8 cellular contexts compared by ENCODE assay signal in the genomic region with DNA sequence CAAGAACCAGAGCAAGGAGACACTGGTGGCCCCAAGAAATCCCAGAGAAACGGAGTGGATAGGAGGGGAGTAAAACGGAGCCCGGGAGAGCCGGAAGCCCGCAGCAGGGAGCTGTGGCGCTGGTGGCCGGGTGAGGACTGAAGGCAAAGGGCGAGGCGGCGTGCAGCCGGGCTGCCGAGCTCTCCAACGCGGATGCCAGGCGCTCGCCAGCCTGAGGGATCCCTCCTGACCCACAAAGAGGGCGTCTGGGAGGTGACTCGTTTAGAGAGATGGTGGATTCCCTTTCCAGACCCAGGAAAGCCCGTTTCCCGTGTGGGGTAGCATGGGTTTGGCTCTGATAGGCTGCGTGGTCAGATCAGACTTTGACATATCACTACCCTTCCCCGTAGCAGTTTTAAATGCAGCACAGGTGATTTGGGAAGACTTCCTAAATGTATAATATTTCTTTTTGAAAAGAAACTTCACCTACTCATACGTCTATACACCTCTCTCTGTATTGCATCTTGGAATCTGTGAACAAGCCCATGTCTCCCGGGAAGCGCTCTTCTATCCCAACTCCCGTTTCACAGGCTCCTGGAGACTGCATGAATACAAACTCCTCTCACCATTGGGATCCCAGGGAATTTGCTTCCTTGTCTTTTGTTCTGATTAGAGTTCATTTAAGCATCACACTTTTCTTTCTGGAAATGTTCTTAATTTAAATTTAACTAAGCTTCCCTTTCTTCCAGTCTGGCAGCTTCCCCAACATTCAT.
A peak's percentile ranks its signal among the peaks of the same experiment; 100 is the strongest.
DNase-seq lines count a peak whose midpoint lies in the region; ATAC-seq and TF ChIP-seq lines count a peak whose summit lies in the region.

No MANE protein-coding gene starts in this region.

- no peaks in the 10 kb centered on the region for H3K36me3 ChIP-seq in effector memory CD4-positive, alpha-beta T cell (ENCODE audit: control insufficient read depth, insufficient read depth, low read length)
- no peaks in the 10 kb centered on the region for H3K36me3 ChIP-seq in tibial artery

- no peak for TF ChIP-seq CTCF in tibial artery (IDR thresholded peaks at IDR 0.05)

- peak; percentile 53 for DNase-seq in EL
- DNase-seq in effector memory CD4-positive, alpha-beta T cell, result no peak
- DNase-seq in tibial artery, result peak; percentile 32 to 74
- no peak for DNase-seq in cerebellum (ENCODE audit: low spot score)

- no peaks in the 10 kb centered on the region for H3K9me3 Mint-ChIP-seq in T-helper 1 cell treated with Interleukin-12 subunit alpha and Interleukin-12 subunit beta and Interleukin-4 antibody, amounts not matched to agents 30 μg/mL and 1 μg/mL, for 36 hours

- intact Hi-C loops in tibial artery (cut with DNase I; ENCODE audit: low total_unique reads), result loop anchor here (10.0 kb wide), 2 partner anchors 85 to 105 kb away; no protein-coding TSS in a partner anchor

- ATAC-seq in HG02763 (IDR thresholded peaks at IDR 0.05; ENCODE audit: unreplicated experiment) (peak; percentile 19), HG03378 (IDR thresholded peaks at IDR 0.05; ENCODE audit: unreplicated experiment) (no peak)

- H3K4me1 Mint-ChIP-seq in T-helper 1 cell treated with Interleukin-12 subunit alpha and Interleukin-12 subunit beta and Interleukin-4 antibody, amounts not matched to agents 30 μg/mL and 1 μg/mL, for 36 hours (ENCODE audit: low read depth), result peaks cover 38% of the 10 kb centered on the region

- peaks cover 4% of the 10 kb centered on the region for H3K27me3 Mint-ChIP-seq in T-helper 1 cell treated with Interleukin-12 subunit alpha and Interleukin-12 subunit beta and Interleukin-4 antibody, amounts not matched to agents 30 μg/mL and 1 μg/mL, for 36 hours (ENCODE audit: low read depth)

- H3K27ac ChIP-seq in effector memory CD4-positive, alpha-beta T cell (ENCODE audit: insufficient read depth, low read length, poor library complexity, severe bottlenecking), result no peak overlapping the region
- H3K27ac ChIP-seq in tibial artery, result peak overlapping the region; percentile 70 to 79

- peak overlapping the region; percentile 78 for H3K4me3 ChIP-seq in effector memory CD4-positive, alpha-beta T cell (ENCODE audit: insufficient read depth, low read depth, low read length, poor library complexity, severe bottlenecking)
- peak overlapping the region; percentile 65 for H3K4me3 ChIP-seq in mononuclear cell (ENCODE audit: low read length)
- peak overlapping the region; percentile 79 to 82 for H3K4me3 ChIP-seq in tibial artery

- peaks cover 5% of the 10 kb centered on the region for H3K4me1 ChIP-seq in effector memory CD4-positive, alpha-beta T cell (ENCODE audit: control insufficient read depth, insufficient read depth, low read length, poor library complexity, severe bottlenecking)
- H3K4me1 ChIP-seq in mononuclear cell (ENCODE audit: insufficient read depth, low read length), result peaks cover 43% of the 10 kb centered on the region
- peaks cover 4 to 37% (median 20%) of the 10 kb centered on the region in 4 donors for H3K4me1 ChIP-seq in tibial artery

- no peaks in the 10 kb centered on the region for H3K27me3 ChIP-seq in effector memory CD4-positive, alpha-beta T cell (replicated peaks; ENCODE audit: control insufficient read depth, insufficient read depth, low read length, poor library complexity, severe bottlenecking)
- H3K27me3 ChIP-seq in mononuclear cell (ENCODE audit: insufficient read depth, low read length) (peaks cover 4% of the 10 kb centered on the region), tibial artery (no peaks in the 10 kb centered on the region)

- H3K36me3 Mint-ChIP-seq in T-helper 1 cell treated with Interleukin-12 subunit alpha and Interleukin-12 subunit beta and Interleukin-4 antibody, amounts not matched to agents 30 μg/mL and 1 μg/mL, for 36 hours (ENCODE audit: low read depth), result peaks cover 18% of the 10 kb centered on the region

- peak overlapping the region; percentile 91 for H3K4me3 Mint-ChIP-seq in T-helper 1 cell treated with Interleukin-12 subunit alpha and Interleukin-12 subunit beta and Interleukin-4 antibody, amounts not matched to agents 30 μg/mL and 1 μg/mL, for 36 hours

- no peaks in the 10 kb centered on the region for H3K9me3 ChIP-seq in effector memory CD4-positive, alpha-beta T cell (ENCODE audit: control insufficient read depth, low read length)
- H3K9me3 ChIP-seq in mononuclear cell (ENCODE audit: low read depth, low read length), result no peaks in the 10 kb centered on the region
- no peaks in the 10 kb centered on the region for H3K9me3 ChIP-seq in tibial artery

- peak overlapping the region; percentile 79 for H3K27ac Mint-ChIP-seq in T-helper 1 cell treated with Interleukin-12 subunit alpha and Interleukin-12 subunit beta and Interleukin-4 antibody, amounts not matched to agents 30 μg/mL and 1 μg/mL, for 36 hours

Comparison
In these comparisons a context has a peak if more than half of its experiments do, and no peak if none do; other contexts are left out.
1. DNase-seq: peak in EL (single experiment) and tibial artery (2 of 2); none in effector memory CD4-positive, alpha-beta T cell (0 of 3) and cerebellum (single experiment).
2. Peak in every context shown above with its lines, with median percentiles within 50 percentile points of each other: H3K4me3 ChIP-seq.